Comparison of ENCODE assay signal across 9 cellular contexts in genomic region chr9:4334439-4334838, GRCh38. TPM values are rescaled to one million over a fixed set of nuclear protein-coding genes. Genes with fewer than 3 reads are reported as not detected.
DNase-seq lines count a peak whose midpoint lies in the region; ATAC-seq, FAIRE-seq and TF ChIP-seq lines count a peak whose summit lies in the region.
"Had no signal": no experiment of that assay in that cellular context is flagged by ENCODE, and none has a peak within 500 bp of the region (broad histone marks: within the 10 kb centered on the region; RNA-seq: fewer than 3 reads in every experiment).

No MANE protein-coding gene starts in this region.

- no peak overlapping the region for H3K27ac ChIP-seq in HEK293 (ENCODE audit: extremely low read depth, low read depth, low read length)

- intact Hi-C loops in posterior cingulate gyrus (cut with DNase I): no loop called here

- DNase-seq in RPMI7951 (ENCODE audit: low read depth) (peak; percentile 21), glomerular visceral epithelial cell (ENCODE audit: extremely low spot score) (peak; percentile 88), posterior cingulate gyrus (peak in 9 of 10 donors; percentile 8 to 84 (median 35)), HTR-8/SVneo (ENCODE audit: insufficient read length, low spot score) (no peak), GM12892 (ENCODE audit: insufficient read length) (no peak), EL (no peak)
- DNase-seq: effector memory CD4-positive, alpha-beta T cell had no signal

- POLR2A ChIA-PET in HEK293 (lab: Yijun Ruan, JAX): no interaction called here

- FAIRE-seq in HTR-8/SVneo (lab: Jason Lieb, UNC) (no peak), GM12892 (lab: Jason Lieb, UNC) (no peak)

- TF ChIP-seq CTCF in HEK293 (tag by site-specific recombination; IDR thresholded peaks at IDR 0.05): no peak

- H3K36me3 ChIP-seq in HEK293 (ENCODE audit: control insufficient read depth in 2 of 2, insufficient read depth in 1 of 2, low read length in 2 of 2): no peaks in the 10 kb centered on the region

- CTCF ChIA-PET in HEK293 (lab: Yijun Ruan, JAX): interaction anchor here (0.6 to 12.8 kb wide), 3 partner anchors 10 to 40 kb away, joined by 3 to 139 read pairs (median 3); no protein-coding TSS in a partner anchor

- H3K4me1 ChIP-seq in HEK293 (ENCODE audit: control insufficient read depth, insufficient read depth, low read length): no peaks in the 10 kb centered on the region

- ATAC-seq in HG02759 (IDR thresholded peaks at IDR 0.05; ENCODE audit: unreplicated experiment): no peak

- no peaks in the 10 kb centered on the region for H3K9me3 ChIP-seq in HEK293 (ENCODE audit: control insufficient read depth, insufficient read depth, low read depth, low read length)

- H3K4me3 ChIP-seq in HEK293 (ENCODE audit: low read depth, low read length): no peak overlapping the region

- TF ChIP-seq POLR2A in GM12892 (IDR thresholded peaks at IDR 0.05; ENCODE audit: low read depth, low read length): no peak

TF ChIP-seq in HEK293, 187 proteins besides CTCF, POLR2A, EP300 and RAD21:
- no peak for TF ChIP-seq ZNF561 (tag by site-specific recombination; IDR thresholded peaks at IDR 0.05; ENCODE audit: borderline replicate concordance)
- TF ChIP-seq ZBTB10 (tag by site-specific recombination; IDR thresholded peaks at IDR 0.05): no peak
- TF ChIP-seq ZNF140 (tag by site-specific recombination; IDR thresholded peaks at IDR 0.05): no peak
- TF ChIP-seq ZBTB17 (tag by site-specific recombination; IDR thresholded peaks at IDR 0.05): peak; percentile 34; the same call in 1 of the 2 replicates
- TF ChIP-seq ZNF362 (tag by site-specific recombination; IDR thresholded peaks at IDR 0.05): no peak
- no peak for TF ChIP-seq PRDM10 (tag by site-specific recombination; IDR thresholded peaks at IDR 0.05)
- no peak for TF ChIP-seq ZNF670 (tag by site-specific recombination; IDR thresholded peaks at IDR 0.05; ENCODE audit: low read depth)

RNA-seq across cellular contexts. Expression of gene GLIS3, which starts 34.6 kb away (rescaled TPM):
- 7.6 and 10.3 TPM in 2 replicates for total RNA-seq in RPMI7951 (2014; rRNA removed; shearing (Covaris generic))
- polyA plus RNA-seq in GM12892 (2012; ENCODE audit: missing spikeins): 0.15 TPM

Comparison
In these comparisons a context has a peak if more than half of its experiments do, and no peak if none do; other contexts are left out.
1. DNase-seq: peak in RPMI7951 (single experiment), glomerular visceral epithelial cell (single experiment) and posterior cingulate gyrus (9 of 10); none in HTR-8/SVneo (single experiment), GM12892 (single experiment) and EL (single experiment).